Comparison of ENCODE assay signal across 14 cellular contexts in genomic region chr3:11507719-11508118, GRCh38.
A peak's percentile ranks its signal among the peaks of the same experiment; 100 is the strongest.
DNase-seq lines count a peak whose midpoint lies in the region; TF ChIP-seq lines count a peak whose summit lies in the region.
"Had no signal": no experiment of that assay in that cellular context is flagged by ENCODE, and none has a peak within 500 bp of the region (broad histone marks: within the 10 kb centered on the region; RNA-seq: fewer than 3 reads in every experiment).

No MANE protein-coding gene starts in this region.

- CTCF ChIA-PET in CD8-positive, alpha-beta memory T cell (lab: Charles Lee) = no interaction called here

- no peak overlapping the region for H3K4me3 Mint-ChIP-seq in CD8-positive, alpha-beta memory T cell
- H3K4me3 Mint-ChIP-seq: activated B cell treated with CpG ODN at 0.5 μM for 24 hours, natural killer cell had no signal

- DNase-seq in NAMALWA (ENCODE audit: low spot score) (peak; percentile 13), fibroblast of gingiva (ENCODE audit: low read depth) (peak; percentile 39), NCI-H82 (lab: John Stamatoyannopoulos, UW) (no peak), NCI-H2081 treated with DMSO at 0.1 percent for 48 hours (lab: John Stamatoyannopoulos, UW) (no peak)
- no peak for DNase-seq in CD8-positive, alpha-beta memory T cell
- no peak for DNase-seq in stimulated activated CD4-positive, alpha-beta T cell treated with anti-CD3 and anti-CD28 coated beads, Interleukin-4, amount 100 ng/mL, for 4 hours
- DNase-seq: activated B cell treated with CpG ODN at 0.5 μM for 24 hours, body of pancreas, natural killer cell, NCI-H1105 had no signal

- peaks cover 25% of the 10 kb centered on the region for H3K4me1 ChIP-seq in parathyroid adenoma
- H3K4me1 ChIP-seq in CD8-positive, alpha-beta memory T cell (ENCODE audit: insufficient read depth, low read length) = no peaks in the 10 kb centered on the region

- H3K27ac Mint-ChIP-seq in CD8-positive, alpha-beta memory T cell = peak overlapping the region in 2 of 8 donors; percentile 66 to 75
- H3K27ac Mint-ChIP-seq: activated B cell treated with CpG ODN at 0.5 μM for 24 hours had no signal

- H2AFZ ChIP-seq in parathyroid adenoma = no peak overlapping the region

- POLR2A ChIA-PET in CD8-positive, alpha-beta memory T cell (lab: Charles Lee) = no interaction called here

- no peaks in the 10 kb centered on the region for H3K27me3 Mint-ChIP-seq in CD8-positive, alpha-beta memory T cell
- H3K27me3 Mint-ChIP-seq: activated B cell treated with CpG ODN at 0.5 μM for 24 hours had no signal

- no peaks in the 10 kb centered on the region for H3K27me3 ChIP-seq in parathyroid adenoma (ENCODE audit: control insufficient read depth, insufficient read depth, low read length)
- H3K27me3 ChIP-seq in CD8-positive, alpha-beta memory T cell (ENCODE audit: insufficient read depth, low read length, poor library complexity, severe bottlenecking) = no peaks in the 10 kb centered on the region
- H3K27me3 ChIP-seq: body of pancreas, SJCRH30 had no signal

- no peaks in the 10 kb centered on the region for H3K9me3 ChIP-seq in parathyroid adenoma (ENCODE audit: control insufficient read depth, low read length)
- no peaks in the 10 kb centered on the region for H3K9me3 ChIP-seq in CD8-positive, alpha-beta memory T cell (ENCODE audit: low read length)
- H3K9me3 ChIP-seq: body of pancreas, SJCRH30 had no signal

- no peak overlapping the region for H3K4me2 ChIP-seq in parathyroid adenoma (ENCODE audit: low read length)

- H3K36me3 Mint-ChIP-seq in CD8-positive, alpha-beta memory T cell = peaks cover 0 to 7% (median 0%) of the 10 kb centered on the region in 3 donors
- H3K36me3 Mint-ChIP-seq: natural killer cell had no signal

- no peaks in the 10 kb centered on the region for H3K9me3 Mint-ChIP-seq in CD8-positive, alpha-beta memory T cell
- H3K9me3 Mint-ChIP-seq: activated B cell treated with CpG ODN at 0.5 μM for 24 hours, natural killer cell had no signal

- H3K27ac ChIP-seq in C4-2B (peak overlapping the region; percentile 73; the same call in 1 of the 2 replicates), parathyroid adenoma (peak overlapping the region; percentile 69)
- H3K27ac ChIP-seq in CD8-positive, alpha-beta memory T cell (ENCODE audit: low read depth, low read length) = no peak overlapping the region
- H3K27ac ChIP-seq: epithelial cell of prostate, SJCRH30 had no signal

- no peak for TF ChIP-seq CTCF in C4-2B (conservative IDR thresholded peaks at IDR 0.05)
- no peak for TF ChIP-seq CTCF in parathyroid adenoma (IDR thresholded peaks at IDR 0.05)

- H3K4me1 Mint-ChIP-seq in CD8-positive, alpha-beta memory T cell = peaks cover 0 to 2% (median 0%) of the 10 kb centered on the region in 3 donors
- H3K4me1 Mint-ChIP-seq: activated B cell treated with CpG ODN at 0.5 μM for 24 hours had no signal

- no peak overlapping the region for H3K9ac ChIP-seq in parathyroid adenoma

- no peak overlapping the region for H3K4me3 ChIP-seq in parathyroid adenoma (ENCODE audit: low read depth, low read length)
- H3K4me3 ChIP-seq in CD8-positive, alpha-beta memory T cell (ENCODE audit: low read length) = no peak overlapping the region
- H3K4me3 ChIP-seq: body of pancreas, SJCRH30 had no signal

- H3K79me2 ChIP-seq in parathyroid adenoma = no peaks in the 10 kb centered on the region

- no peaks in the 10 kb centered on the region for H3K36me3 ChIP-seq in parathyroid adenoma (ENCODE audit: control insufficient read depth, insufficient read depth, low read length)
- no peaks in the 10 kb centered on the region for H3K36me3 ChIP-seq in CD8-positive, alpha-beta memory T cell (ENCODE audit: insufficient read depth, low read length)
- H3K36me3 ChIP-seq: SJCRH30 had no signal

Comparison
In these comparisons a context has a peak if more than half of its experiments do, and no peak if none do; other contexts are left out.
1. DNase-seq: peak in NAMALWA (single experiment) and fibroblast of gingiva (single experiment); none in NCI-H82 (single experiment), NCI-H2081 treated with DMSO at 0.1 percent for 48 hours (single experiment), CD8-positive, alpha-beta memory T cell (0 of 5) and stimulated activated CD4-positive, alpha-beta T cell treated with anti-CD3 and anti-CD28 coated beads, Interleukin-4, amount 100 ng/mL, for 4 hours (0 of 2).